ENCODE assay signal across 14 cellular contexts in the genomic region with DNA sequence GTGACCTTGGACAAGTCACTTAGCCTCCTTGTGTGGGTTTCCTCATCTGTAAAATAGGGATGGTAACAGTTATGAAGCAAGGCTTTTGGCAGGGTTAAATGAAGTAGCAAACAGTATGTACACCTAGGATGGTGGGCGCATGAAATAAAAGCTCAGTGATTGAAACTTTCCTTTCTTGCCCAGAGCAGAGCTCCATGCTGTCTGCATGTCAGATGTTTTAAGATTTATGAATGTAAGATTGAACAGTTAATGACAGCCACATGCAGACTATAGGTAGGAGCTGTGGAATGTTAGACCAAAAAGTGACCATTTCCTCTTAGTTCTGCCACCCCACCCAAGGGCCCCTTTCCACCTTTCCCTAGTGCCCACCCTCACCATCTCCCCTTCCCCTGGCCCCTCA. TPM values are rescaled to one million over a fixed set of nuclear protein-coding genes. Genes with fewer than 3 reads are reported as not detected.
A peak's percentile ranks its signal among the peaks of the same experiment; 100 is the strongest.
DNase-seq lines count a peak whose midpoint lies in the region; ATAC-seq and TF ChIP-seq lines count a peak whose summit lies in the region.
"Had no signal": no experiment of that assay in that cellular context is flagged by ENCODE, and none has a peak within 500 bp of the region (broad histone marks: within the 10 kb centered on the region; RNA-seq: fewer than 3 reads in every experiment).

No MANE protein-coding gene starts in this region.

- POLR2A ChIA-PET in HEK293T (lab: Yijun Ruan, JAX) = interaction anchor here (0.6 to 4.0 kb wide), 4 partner anchors 14 to 126 kb away, joined by 3 to 23 read pairs (median 4); a partner anchor contains a TSS

- no peaks in the 10 kb centered on the region for H3K4me1 ChIP-seq in foreskin keratinocyte
- H3K4me1 ChIP-seq: HAP-1, SJSA1 had no signal

- ATAC-seq in activated T-helper 17 cell treated with anti-CD3 and anti-CD28 coated beads, Interleukin-2, amount 50 U/mL, for 72 hours (replicated peaks) = no peak
- ATAC-seq in HG03432 (IDR thresholded peaks at IDR 0.05; ENCODE audit: unreplicated experiment) (no peak), foreskin keratinocyte (no peak)

- peak overlapping the region; percentile 41 for H3K27ac Mint-ChIP-seq in activated naive CD8-positive, alpha-beta T cell
- no peak overlapping the region for H3K27ac Mint-ChIP-seq in activated naive CD8-positive, alpha-beta T cell treated with anti-CD3 and anti-CD28 coated beads for 36 hours
- peak overlapping the region; percentile 81 for H3K27ac Mint-ChIP-seq in activated T-helper 17 cell treated with anti-CD3 and anti-CD28 coated beads, Interleukin-2, amount 50 U/mL, for 72 hours

- peaks cover 34% of the 10 kb centered on the region for H3K4me1 Mint-ChIP-seq in activated naive CD8-positive, alpha-beta T cell (ENCODE audit: low read depth)
- peaks cover 34% of the 10 kb centered on the region for H3K4me1 Mint-ChIP-seq in activated naive CD8-positive, alpha-beta T cell treated with anti-CD3 and anti-CD28 coated beads for 36 hours
- H3K4me1 Mint-ChIP-seq in activated T-helper 17 cell treated with anti-CD3 and anti-CD28 coated beads, Interleukin-2, amount 50 U/mL, for 72 hours = peaks cover 25% of the 10 kb centered on the region

- TF ChIP-seq CTCF in foreskin keratinocyte (conservative IDR thresholded peaks at IDR 0.05) = no peak

- peaks cover 5% of the 10 kb centered on the region for H3K36me3 Mint-ChIP-seq in activated naive CD8-positive, alpha-beta T cell
- H3K36me3 Mint-ChIP-seq in activated naive CD8-positive, alpha-beta T cell treated with anti-CD3 and anti-CD28 coated beads for 36 hours = peaks cover 33% of the 10 kb centered on the region
- peaks cover 92% of the 10 kb centered on the region for H3K36me3 Mint-ChIP-seq in activated T-helper 17 cell treated with anti-CD3 and anti-CD28 coated beads, Interleukin-2, amount 50 U/mL, for 72 hours (ENCODE audit: low read depth)

- H3K27me3 ChIP-seq in foreskin keratinocyte = peaks cover 15% of the 10 kb centered on the region
- H3K27me3 ChIP-seq: SJSA1 had no signal

- no peak overlapping the region for H3K27ac ChIP-seq in foreskin keratinocyte
- H3K27ac ChIP-seq: SJSA1 had no signal

- H3K27me3 Mint-ChIP-seq in activated naive CD8-positive, alpha-beta T cell = no peaks in the 10 kb centered on the region
- no peaks in the 10 kb centered on the region for H3K27me3 Mint-ChIP-seq in activated naive CD8-positive, alpha-beta T cell treated with anti-CD3 and anti-CD28 coated beads for 36 hours
- H3K27me3 Mint-ChIP-seq in activated T-helper 17 cell treated with anti-CD3 and anti-CD28 coated beads, Interleukin-2, amount 50 U/mL, for 72 hours = no peaks in the 10 kb centered on the region

- no peak overlapping the region for H3K4me3 Mint-ChIP-seq in activated naive CD8-positive, alpha-beta T cell
- no peak overlapping the region for H3K4me3 Mint-ChIP-seq in activated naive CD8-positive, alpha-beta T cell treated with anti-CD3 and anti-CD28 coated beads for 36 hours
- H3K4me3 Mint-ChIP-seq in activated T-helper 17 cell treated with anti-CD3 and anti-CD28 coated beads, Interleukin-2, amount 50 U/mL, for 72 hours = no peak overlapping the region

- no peaks in the 10 kb centered on the region for H3K9me3 Mint-ChIP-seq in activated naive CD8-positive, alpha-beta T cell (ENCODE audit: low read depth)
- H3K9me3 Mint-ChIP-seq in activated naive CD8-positive, alpha-beta T cell treated with anti-CD3 and anti-CD28 coated beads for 36 hours = no peaks in the 10 kb centered on the region
- H3K9me3 Mint-ChIP-seq in activated T-helper 17 cell treated with anti-CD3 and anti-CD28 coated beads, Interleukin-2, amount 50 U/mL, for 72 hours = no peaks in the 10 kb centered on the region

- CTCF ChIA-PET in HEK293T (lab: Yijun Ruan, JAX) = interaction anchor here (0.6 to 0.8 kb wide), 2 partner anchors 11 to 39 kb away, joined by 3 to 6 read pairs; no protein-coding TSS in a partner anchor

- no peak for DNase-seq in activated naive CD8-positive, alpha-beta T cell treated with anti-CD3 and anti-CD28 coated beads for 36 hours
- DNase-seq in HEK293T (ENCODE audit: extremely low spot score) (no peak), foreskin keratinocyte (no peak), retina (no peak)
- DNase-seq: NCI-H1048; NCI-H2107; NCI-H345; NCI-H526 treated with DMSO at 0.1 percent for 48 hours; NK-92 treated with Interleukin-12 subunit alpha and Interleukin-12 subunit beta, amount 100 ng/mL, for 24 hours had no signal

TF ChIP-seq in HEK293T, 16 proteins besides CTCF, POLR2A, EP300 and RAD21:
- TF ChIP-seq BHLHE40 (IDR thresholded peaks at IDR 0.05; ENCODE audit: borderline replicate concordance) = no peak
- TF ChIP-seq, protein P1, sequence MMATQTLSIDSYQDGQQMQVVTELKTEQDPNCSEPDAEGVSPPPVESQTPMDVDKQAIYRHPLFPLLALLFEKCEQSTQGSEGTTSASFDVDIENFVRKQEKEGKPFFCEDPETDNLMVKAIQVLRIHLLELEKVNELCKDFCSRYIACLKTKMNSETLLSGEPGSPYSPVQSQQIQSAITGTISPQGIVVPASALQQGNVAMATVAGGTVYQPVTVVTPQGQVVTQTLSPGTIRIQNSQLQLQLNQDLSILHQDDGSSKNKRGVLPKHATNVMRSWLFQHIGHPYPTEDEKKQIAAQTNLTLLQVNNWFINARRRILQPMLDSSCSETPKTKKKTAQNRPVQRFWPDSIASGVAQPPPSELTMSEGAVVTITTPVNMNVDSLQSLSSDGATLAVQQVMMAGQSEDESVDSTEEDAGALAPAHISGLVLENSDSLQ (IDR thresholded peaks at IDR 0.05) = peak; percentile 66

RNA-seq across cellular contexts. Expression of a gene that starts 12.1 kb away (rescaled TPM):
- 100 to 1,000 TPM; 102 to 105 TPM for total RNA-seq in activated naive CD8-positive, alpha-beta T cell treated with anti-CD3 and anti-CD28 coated beads for 36 hours
- 100 to 1,000 TPM; 183 to 187 TPM for total RNA-seq in activated T-helper 17 cell treated with anti-CD3 and anti-CD28 coated beads, Interleukin-2, amount 50 U/mL, for 72 hours
- total RNA-seq in foreskin keratinocyte = 0.14 and 0.32 TPM in 2 replicates
- 0.15 and 0.17 TPM in 2 replicates for polyA plus RNA-seq in foreskin keratinocyte

RNA-seq across cellular contexts. Expression of a gene that starts 14.2 kb away (rescaled TPM):
- 10 to 100 TPM; 11.8 to 11.9 TPM for total RNA-seq in activated naive CD8-positive, alpha-beta T cell treated with anti-CD3 and anti-CD28 coated beads for 36 hours
- 10 to 100 TPM; 29.8 to 43.5 TPM for total RNA-seq in activated T-helper 17 cell treated with anti-CD3 and anti-CD28 coated beads, Interleukin-2, amount 50 U/mL, for 72 hours
- total RNA-seq in foreskin keratinocyte = 4.1 and 4.4 TPM in 2 replicates
- 3.0 and 3.1 TPM in 2 replicates for polyA plus RNA-seq in foreskin keratinocyte

RNA-seq across cellular contexts. Expression of a gene that starts 14.5 kb away (rescaled TPM):
- total RNA-seq in activated naive CD8-positive, alpha-beta T cell treated with anti-CD3 and anti-CD28 coated beads for 36 hours = 10 to 100 TPM; 34.9 to 42.8 TPM
- 10 to 100 TPM; 41.8 to 42.3 TPM for total RNA-seq in activated T-helper 17 cell treated with anti-CD3 and anti-CD28 coated beads, Interleukin-2, amount 50 U/mL, for 72 hours
- 11.0 and 11.7 TPM in 2 replicates for total RNA-seq in foreskin keratinocyte
- 3.7 and 4.6 TPM in 2 replicates for polyA plus RNA-seq in foreskin keratinocyte

RNA-seq across cellular contexts. Expression of a gene that starts 37.0 kb away (rescaled TPM):
- total RNA-seq in activated naive CD8-positive, alpha-beta T cell treated with anti-CD3 and anti-CD28 coated beads for 36 hours = 10 to 100 TPM; 22.7 to 26.0 TPM
- 10 to 100 TPM; 28.5 to 58.3 TPM for total RNA-seq in activated T-helper 17 cell treated with anti-CD3 and anti-CD28 coated beads, Interleukin-2, amount 50 U/mL, for 72 hours
- total RNA-seq in foreskin keratinocyte = 32.8 and 33.3 TPM in 2 replicates
- polyA plus RNA-seq in foreskin keratinocyte = 26.3 and 29.2 TPM in 2 replicates

Comparison
In these comparisons a context has a peak if more than half of its experiments do, and no peak if none do; other contexts are left out.
1. RNA of a gene that starts 12.1 kb away (total RNA-seq): 183 to 187 TPM in activated T-helper 17 cell treated with anti-CD3 and anti-CD28 coated beads, Interleukin-2, amount 50 U/mL, for 72 hours and 102 to 105 TPM in activated naive CD8-positive, alpha-beta T cell treated with anti-CD3 and anti-CD28 coated beads for 36 hours; 0.14 to 0.32 TPM in foreskin keratinocyte; every median in the first group is over 10 times any median in the second.